In genomic region chr7:83588602-83589240, GRCh38 we compare ENCODE assay signal across 19 cellular contexts.
DNase-seq lines count a peak whose midpoint lies in the region; ATAC-seq, FAIRE-seq and TF ChIP-seq lines count a peak whose summit lies in the region.
"Had no signal": no experiment of that assay in that cellular context is flagged by ENCODE, and none has a peak within 500 bp of the region (broad histone marks: within the 10 kb centered on the region; RNA-seq: fewer than 3 reads in every experiment).

No MANE protein-coding gene starts in this region.

- no peaks in the 10 kb centered on the region for H3K4me1 ChIP-seq in A549

- no peaks in the 10 kb centered on the region for H3K27me3 Mint-ChIP-seq in activated T-cell treated with anti-CD3 and anti-CD28 coated beads, Interleukin-2, amount 50 U/mL, for 4 hours (ENCODE audit: low read depth)
- H3K27me3 Mint-ChIP-seq: IgD-negative memory B cell had no signal

- TF ChIP-seq POLR2A in A549 (IDR thresholded peaks at IDR 0.05; ENCODE audit: low read length): no peak

- H3K36me3 ChIP-seq in WERI-Rb-1: no peaks in the 10 kb centered on the region

- H3K4me3 ChIP-seq in A549: no peak overlapping the region
- no peak overlapping the region for H3K4me3 ChIP-seq in WERI-Rb-1 (ENCODE audit: low read depth, low read length)

- H3K9me3 ChIP-seq in A549 (no peaks in the 10 kb centered on the region), WERI-Rb-1 (ENCODE audit: severe bottlenecking) (no peaks in the 10 kb centered on the region)

- ATAC-seq in A549 (no peak), SK-N-SH treated with all-trans-retinoic acid at 6 μM for 48 hours (peak; percentile 74)
- ATAC-seq in activated T-cell treated with anti-CD3 and anti-CD28 coated beads, Interleukin-2, amount 50 U/mL, for 4 hours: no peak
- ATAC-seq: HCT116 had no signal

- H3K9me3 Mint-ChIP-seq in activated T-cell treated with anti-CD3 and anti-CD28 coated beads, Interleukin-2, amount 50 U/mL, for 4 hours: peaks cover 8% of the 10 kb centered on the region
- H3K9me3 Mint-ChIP-seq: IgD-negative memory B cell had no signal

- whole genome bisulfite sequencing in A549 (ENCODE audit: missing lambda C conversion rate): 85% methylated on average over 4 of the region's 4 CpGs

- FAIRE-seq in A549 (lab: Jason Lieb, UNC) (peak; percentile 73), urothelium cell line (lab: Jason Lieb, UNC) (no peak)
- FAIRE-seq: HTR-8/SVneo had no signal

- no peaks in the 10 kb centered on the region for H3K36me3 Mint-ChIP-seq in activated T-cell treated with anti-CD3 and anti-CD28 coated beads, Interleukin-2, amount 50 U/mL, for 4 hours (ENCODE audit: insufficient read depth)
- H3K36me3 Mint-ChIP-seq: IgD-negative memory B cell had no signal

- TF ChIP-seq EP300 in A549 (IDR thresholded peaks at IDR 0.05): no peak

- CTCF ChIA-PET in A549 (lab: Yijun Ruan, JAX): interaction anchor here (1.4 kb wide), 1 partner anchor 13 kb away, joined by 3 read pairs; no protein-coding TSS in a partner anchor

- H3K27me3 ChIP-seq in WERI-Rb-1 (ENCODE audit: insufficient read depth, low read depth, severe bottlenecking): no peaks in the 10 kb centered on the region

- no peak overlapping the region for H3K4me2 ChIP-seq in A549

- TF ChIP-seq CTCF in A549 (IDR thresholded peaks at IDR 0.05) (no peak), WERI-Rb-1 (IDR thresholded peaks at IDR 0.05; ENCODE audit: low read depth, low read length) (no peak)

- H3K27ac ChIP-seq in A549: no peak overlapping the region
- H3K27ac ChIP-seq in WERI-Rb-1: no peak overlapping the region
- H3K27ac ChIP-seq: HL-60 had no signal

- TF ChIP-seq RAD21 in A549 (conservative IDR thresholded peaks at IDR 0.05 in 1 of 2, IDR thresholded peaks at IDR 0.05 in 1 of 2): no peak

- POLR2A ChIA-PET in A549 (lab: Yijun Ruan, JAX): no interaction called here

- no peaks in the 10 kb centered on the region for H3K4me1 Mint-ChIP-seq in activated T-cell treated with anti-CD3 and anti-CD28 coated beads, Interleukin-2, amount 50 U/mL, for 4 hours (ENCODE audit: low read depth)
- H3K4me1 Mint-ChIP-seq: IgD-negative memory B cell had no signal

- no peak overlapping the region for H3K4me3 Mint-ChIP-seq in activated T-cell treated with anti-CD3 and anti-CD28 coated beads, Interleukin-2, amount 50 U/mL, for 4 hours
- H3K4me3 Mint-ChIP-seq: IgD-negative memory B cell had no signal

- DNase-seq in A549 (ENCODE audit: low read depth in 1 of 2, low spot score in 1 of 2) (no peak), GM03348 (ENCODE audit: low spot score) (peak; percentile 1), NCI-H82 (lab: John Stamatoyannopoulos, UW) (peak; percentile 95), WERI-Rb-1 (no peak), urothelium cell line (ENCODE audit: low spot score) (no peak), amniotic stem cell (lab: John Stamatoyannopoulos, UW) (no peak)
- no peak for DNase-seq in activated T-cell treated with anti-CD3 and anti-CD28 coated beads, Interleukin-2, amount 50 U/mL, for 4 hours
- DNase-seq: 8988T, C1 segment of cervical spinal cord, Kasumi-1, NCI-H1417, NCI-H187 treated with DMSO at 0.1 percent for 48 hours, NCI-H774, SHP77 had no signal

TF ChIP-seq in A549, 52 proteins besides CTCF, POLR2A, EP300 and RAD21:
- TF ChIP-seq KDM1A (IDR thresholded peaks at IDR 0.05; ENCODE audit: low read depth) (no peak), ESRRA (IDR thresholded peaks at IDR 0.05; ENCODE audit: borderline replicate concordance, low read length) (no peak)

TF ChIP-seq in SK-N-SH treated with all-trans-retinoic acid at 6 μM for 48 hours, 23 proteins besides CTCF, POLR2A, EP300 and RAD21:
- TF ChIP-seq ISL1 (CRISPR knock-in tag; IDR thresholded peaks at IDR 0.05) (peak; percentile 28; the same call in 1 of the 2 replicates), TCF4 (CRISPR knock-in tag; IDR thresholded peaks at IDR 0.05; ENCODE audit: borderline replicate concordance) (peak; percentile 95), TSHZ2 (CRISPR knock-in tag; IDR thresholded peaks at IDR 0.05) (peak; percentile 90), CSRNP3 (CRISPR knock-in tag; IDR thresholded peaks at IDR 0.05) (peak; percentile 49; the same call in 1 of the 2 replicates), OSR1 (CRISPR knock-in tag; IDR thresholded peaks at IDR 0.05) (no peak)

Comparison
In these comparisons a context has a peak if more than half of its experiments do, and no peak if none do; other contexts are left out.
1. DNase-seq: peak in GM03348 (single experiment) and NCI-H82 (single experiment); none in A549 (0 of 2), WERI-Rb-1 (single experiment), activated T-cell treated with anti-CD3 and anti-CD28 coated beads, Interleukin-2, amount 50 U/mL, for 4 hours (single experiment), urothelium cell line (single experiment) and amniotic stem cell (single experiment).